In the genomic region with DNA sequence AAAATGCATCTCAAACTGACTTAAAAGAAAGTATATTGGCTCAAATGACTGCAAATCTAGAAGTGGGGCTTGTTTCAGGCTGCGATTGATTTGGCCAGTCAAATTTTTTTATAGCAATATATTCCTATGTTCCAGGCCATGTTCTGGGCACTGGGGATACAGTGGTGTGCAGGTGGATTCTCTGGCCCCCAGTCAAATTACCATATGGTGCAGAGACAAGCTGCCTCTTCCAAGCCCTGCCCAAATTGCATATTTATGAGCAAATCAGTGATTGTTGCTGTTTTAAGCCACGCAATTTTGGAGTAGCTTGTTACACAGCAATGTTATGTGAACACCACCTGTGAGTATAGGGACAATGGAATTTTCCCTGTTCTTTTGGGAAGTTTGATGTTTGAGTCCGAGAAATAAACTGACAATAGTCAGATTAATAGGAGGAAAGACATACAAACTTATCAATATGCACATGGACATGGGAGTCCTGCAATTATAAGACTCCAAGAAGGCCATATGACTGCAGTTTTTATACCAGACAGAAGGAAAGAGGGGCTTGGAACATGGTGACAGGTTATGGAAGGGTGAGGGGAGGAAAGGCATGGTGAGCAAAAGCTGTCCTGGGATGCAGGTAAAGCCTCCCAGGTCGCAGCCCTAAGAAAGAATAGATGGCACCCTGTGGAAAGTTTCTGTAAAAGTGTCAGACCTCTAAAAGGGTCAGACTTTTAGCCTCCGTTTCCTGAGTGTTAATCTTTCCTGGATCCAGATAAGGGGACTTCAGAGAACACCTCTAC, we compare ENCODE assay signal across 33 cellular contexts.
"Had no signal": no experiment of that assay in that cellular context is flagged by ENCODE, and none has a peak within 500 bp of the region (broad histone marks: within the 10 kb centered on the region; RNA-seq: fewer than 3 reads in every experiment).

No MANE protein-coding gene starts in this region.

- DNase-seq: activated CD4-positive, alpha-beta memory T cell treated with anti-CD3 and anti-CD28 coated beads for 36 hours; activated CD4-positive, alpha-beta T cell treated with anti-CD3 and anti-CD28 coated beads for 36 hours; activated CD4-positive, alpha-beta T cell treated with anti-CD3 and anti-CD28 coated beads, Interleukin-2, amount 10 ng/mL, durations not matched to agents 24 days and 14 days; activated CD4-positive, CD25-positive, alpha-beta regulatory T cell; activated CD4-positive, CD25-positive, alpha-beta regulatory T cell treated with anti-CD3 and anti-CD28 coated beads, Interleukin-2, amount 50 U/mL, for 72 hours; activated CD8-positive, alpha-beta memory T cell treated with anti-CD3 and anti-CD28 coated beads, Interleukin-2, amount 10 ng/mL, durations not matched to agents 7 days and 5 days; activated CD8-positive, alpha-beta memory T cell treated with anti-CD3 and anti-CD28 coated beads, Interleukin-2, amount 50 U/mL, for 4 hours; activated CD8-positive, alpha-beta T cell treated with anti-CD3 and anti-CD28 coated beads, Interleukin-2, amount 10 ng/mL, durations not matched to agents 7 days and 5 days; activated effector memory CD4-positive, alpha-beta T cell treated with anti-CD3 and anti-CD28 coated beads, Interleukin-2, amount 50 U/mL, for 16 hours; activated naive CD4-positive, alpha-beta T cell treated with anti-CD3 and anti-CD28 coated beads for 36 hours; activated naive CD8-positive, alpha-beta T cell treated with anti-CD3 and anti-CD28 coated beads, Interleukin-2, amount 10 ng/mL, durations not matched to agents 7 days and 5 days; activated T-cell treated with anti-CD3 and anti-CD28 coated beads, Interleukin-2, amount 50 U/mL, for 1 hour; activated T-cell treated with anti-CD3 and anti-CD28 coated beads, Interleukin-2, amount 50 U/mL, for 48 hours; colonic mucosa; effector CD8-positive, alpha-beta T cell; foreskin fibroblast; head of caudate nucleus; T-helper 1 cell; T-helper 17 cell; T1000 had no signal

- H3K9me3 ChIP-seq: ascending aorta, breast epithelium, colonic mucosa had no signal

- H3K9me3 Mint-ChIP-seq: activated CD4-positive, alpha-beta memory T cell treated with anti-CD3 and anti-CD28 coated beads for 36 hours; activated CD4-positive, alpha-beta T cell treated with anti-CD3 and anti-CD28 coated beads, Interleukin-2, amount 10 ng/mL, durations not matched to agents 24 days and 14 days; activated naive CD4-positive, alpha-beta T cell treated with anti-CD3 and anti-CD28 coated beads for 36 hours; activated naive CD4-positive, alpha-beta T cell treated with anti-CD3 and anti-CD28 coated beads, Interleukin-2, amount 50 U/mL, for 72 hours; activated naive CD8-positive, alpha-beta T cell treated with anti-CD3 and anti-CD28 coated beads, Interleukin-2, amount 10 ng/mL, durations not matched to agents 7 days and 5 days; activated T-helper 1 cell treated with anti-CD3 and anti-CD28 coated beads, Interleukin-12 subunit alpha, Interleukin-12 subunit beta, Interleukin-2, Interleukin-4 antibody, amounts not matched to agents 30 ng/mL and 10 ng/mL and 1 ng/mL, durations not matched to agents 14 hours and 24 hours and 36 hours; activated T-helper 2 cell treated with anti-CD3 and anti-CD28 coated beads, Interferon-gamma antibody, Interleukin-2, Interleukin-4, amounts not matched to agents 10 μg/mL and 5 μg/mL and 100 μg/mL, durations not matched to agents 14 hours and 24 hours and 36 hours; brain; central memory CD8-positive, alpha-beta T cell; T-helper 2 cell treated with Interferon-gamma antibody and Interleukin-4, amounts not matched to agents 5 μg/mL and 100 μg/mL, for 36 hours had no signal

- H3K36me3 Mint-ChIP-seq: activated CD4-positive, alpha-beta memory T cell treated with anti-CD3 and anti-CD28 coated beads for 36 hours; activated CD8-positive, alpha-beta memory T cell treated with anti-CD3 and anti-CD28 coated beads, Interleukin-2, amount 10 ng/mL, durations not matched to agents 7 days and 5 days; activated naive CD4-positive, alpha-beta T cell treated with anti-CD3 and anti-CD28 coated beads, Interleukin-2, amount 50 U/mL, for 72 hours; activated naive CD8-positive, alpha-beta T cell treated with anti-CD3 and anti-CD28 coated beads, Interleukin-2, amount 10 ng/mL, durations not matched to agents 7 days and 5 days; brain had no signal

- H3K36me3 ChIP-seq: ascending aorta, breast epithelium, cardiac muscle cell, colonic mucosa had no signal

- H3K27ac Mint-ChIP-seq: activated CD4-positive, alpha-beta memory T cell treated with anti-CD3 and anti-CD28 coated beads for 36 hours; activated CD4-positive, alpha-beta T cell treated with anti-CD3 and anti-CD28 coated beads for 36 hours; activated CD4-positive, alpha-beta T cell treated with anti-CD3 and anti-CD28 coated beads, Interleukin-2, amount 10 ng/mL, durations not matched to agents 24 days and 14 days; activated CD8-positive, alpha-beta memory T cell treated with anti-CD3 and anti-CD28 coated beads, Interleukin-2, amount 10 ng/mL, durations not matched to agents 7 days and 5 days; activated CD8-positive, alpha-beta T cell treated with anti-CD3 and anti-CD28 coated beads, Interleukin-2, amount 10 ng/mL, durations not matched to agents 7 days and 5 days; activated naive CD4-positive, alpha-beta T cell treated with anti-CD3 and anti-CD28 coated beads for 36 hours; activated naive CD4-positive, alpha-beta T cell treated with anti-CD3 and anti-CD28 coated beads, Interleukin-2, amount 50 U/mL, for 72 hours; activated naive CD8-positive, alpha-beta T cell treated with anti-CD3 and anti-CD28 coated beads, Interleukin-2, amount 10 ng/mL, durations not matched to agents 7 days and 5 days; activated T-helper 1 cell treated with anti-CD3 and anti-CD28 coated beads, Interleukin-12 subunit alpha, Interleukin-12 subunit beta, Interleukin-2, Interleukin-4 antibody, amounts not matched to agents 30 ng/mL and 10 ng/mL and 1 ng/mL, durations not matched to agents 14 hours and 24 hours and 36 hours; activated T-helper 2 cell treated with anti-CD3 and anti-CD28 coated beads, Interferon-gamma antibody, Interleukin-2, Interleukin-4, amounts not matched to agents 10 μg/mL and 5 μg/mL and 100 μg/mL, durations not matched to agents 14 hours and 24 hours and 36 hours; T-helper 17 cell; T-helper 2 cell treated with Interferon-gamma antibody and Interleukin-4, amounts not matched to agents 5 μg/mL and 100 μg/mL, for 36 hours had no signal

- H3K4me3 ChIP-seq: ascending aorta, breast epithelium, cardiac muscle cell, colonic mucosa had no signal

- FAIRE-seq: endometrium, endothelial cell of umbilical vein, frontal cortex had no signal

- ATAC-seq: activated CD4-positive, alpha-beta T cell treated with anti-CD3 and anti-CD28 coated beads for 36 hours; activated CD8-positive, alpha-beta memory T cell treated with anti-CD3 and anti-CD28 coated beads, Interleukin-2, amount 10 ng/mL, durations not matched to agents 7 days and 5 days; activated CD8-positive, alpha-beta T cell treated with anti-CD3 and anti-CD28 coated beads, Interleukin-2, amount 10 ng/mL, durations not matched to agents 7 days and 5 days; activated naive CD4-positive, alpha-beta T cell treated with anti-CD3 and anti-CD28 coated beads, Interleukin-2, amount 50 U/mL, for 72 hours; T-helper 17 cell had no signal

- H3K4me1 ChIP-seq: ascending aorta, breast epithelium, colonic mucosa had no signal

- H3K4me3 Mint-ChIP-seq: activated CD4-positive, alpha-beta memory T cell treated with anti-CD3 and anti-CD28 coated beads for 36 hours; activated CD4-positive, alpha-beta T cell treated with anti-CD3 and anti-CD28 coated beads for 36 hours; activated CD4-positive, alpha-beta T cell treated with anti-CD3 and anti-CD28 coated beads, Interleukin-2, amount 10 ng/mL, durations not matched to agents 24 days and 14 days; activated CD8-positive, alpha-beta memory T cell treated with anti-CD3 and anti-CD28 coated beads, Interleukin-2, amount 10 ng/mL, durations not matched to agents 7 days and 5 days; activated CD8-positive, alpha-beta T cell treated with anti-CD3 and anti-CD28 coated beads, Interleukin-2, amount 10 ng/mL, durations not matched to agents 7 days and 5 days; activated naive CD4-positive, alpha-beta T cell treated with anti-CD3 and anti-CD28 coated beads for 36 hours; activated naive CD8-positive, alpha-beta T cell treated with anti-CD3 and anti-CD28 coated beads, Interleukin-2, amount 10 ng/mL, durations not matched to agents 7 days and 5 days; activated T-helper 1 cell treated with anti-CD3 and anti-CD28 coated beads, Interleukin-12 subunit alpha, Interleukin-12 subunit beta, Interleukin-2, Interleukin-4 antibody, amounts not matched to agents 30 ng/mL and 10 ng/mL and 1 ng/mL, durations not matched to agents 14 hours and 24 hours and 36 hours; brain; central memory CD8-positive, alpha-beta T cell; T-helper 17 cell; T-helper 2 cell treated with Interferon-gamma antibody and Interleukin-4, amounts not matched to agents 5 μg/mL and 100 μg/mL, for 36 hours had no signal

- H3K27ac ChIP-seq: ascending aorta, breast epithelium, cardiac muscle cell, colonic mucosa, epithelial cell of prostate had no signal

- H3K27me3 ChIP-seq: ascending aorta, breast epithelium, cardiac muscle cell, colonic mucosa had no signal

- H3K4me1 Mint-ChIP-seq: central memory CD8-positive, alpha-beta T cell had no signal
